In the genomic region with DNA sequence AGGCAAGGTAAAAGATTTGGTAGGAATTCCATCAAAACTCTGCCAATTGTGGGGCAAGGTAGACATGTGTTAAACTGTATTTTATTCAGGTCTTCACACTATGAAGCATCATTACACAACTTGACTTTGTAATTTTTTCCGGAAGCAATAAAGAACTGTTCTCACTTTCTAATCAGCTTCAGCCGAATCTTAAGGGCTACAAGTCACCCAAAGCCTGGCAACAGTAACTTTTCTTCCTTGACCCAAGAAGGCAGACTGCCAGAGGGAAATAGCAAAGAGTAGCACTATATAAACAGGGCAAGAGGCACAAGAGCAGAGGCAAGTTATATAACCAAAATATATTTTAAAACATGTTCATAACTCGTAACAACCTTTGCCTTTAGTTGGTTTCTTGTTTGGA, we compare ENCODE assay signal across 8 cellular contexts. TPM values are rescaled to one million over a fixed set of nuclear protein-coding genes. Genes with fewer than 3 reads are reported as not detected.
A peak's percentile ranks its signal among the peaks of the same experiment; 100 is the strongest.
DNase-seq lines count a peak whose midpoint lies in the region; ATAC-seq and TF ChIP-seq lines count a peak whose summit lies in the region.

No MANE protein-coding gene starts in this region.

- no peak for DNase-seq in CD14-positive monocyte (ENCODE audit: low spot score)
- peak in 42 of 76 experiments; percentile 1 to 64 (median 40) for DNase-seq in HUDEP-2 (lab: John Stamatoyannopoulos, UW; ENCODE audit: unreplicated experiment in 76 of 76)
- no peak for DNase-seq in WERI-Rb-1
- DNase-seq in germinal center (ENCODE audit: low spot score), result peak; percentile 6
- DNase-seq in renal cortical epithelial cell (ENCODE audit: low read depth), result peak; percentile 75

- no peaks in the 10 kb centered on the region for H3K9me3 Mint-ChIP-seq in CD14-positive monocyte

- no peaks in the 10 kb centered on the region for H3K9me3 ChIP-seq in WERI-Rb-1 (ENCODE audit: severe bottlenecking)

- no peaks in the 10 kb centered on the region for H3K27me3 ChIP-seq in WERI-Rb-1 (ENCODE audit: insufficient read depth, low read depth, severe bottlenecking)

- intact Hi-C loops in CD14-positive monocyte (cut with micrococcal nuclease), result loop anchor here in 1 of 2 donors (5.0 to 10.0 kb wide), 2 partner anchors 55 to 177 kb away; a partner anchor contains a TSS

- H3K36me3 ChIP-seq in WERI-Rb-1, result peaks cover 43% of the 10 kb centered on the region

- ATAC-seq in GM21737 (IDR thresholded peaks at IDR 0.05; ENCODE audit: unreplicated experiment) (no peak), HG02884 (IDR thresholded peaks at IDR 0.05; ENCODE audit: unreplicated experiment) (no peak), HG03342 (IDR thresholded peaks at IDR 0.05; ENCODE audit: unreplicated experiment) (no peak)

- H3K4me1 Mint-ChIP-seq in CD14-positive monocyte, result peaks cover 20% of the 10 kb centered on the region

- peak overlapping the region; percentile 91 to 99 (median 96) for H3K27ac Mint-ChIP-seq in CD14-positive monocyte

- H3K4me3 ChIP-seq in WERI-Rb-1 (ENCODE audit: low read depth, low read length), result peak overlapping the region; percentile 95

- H3K36me3 Mint-ChIP-seq in CD14-positive monocyte, result peaks cover 12 to 25% of the 10 kb centered on the region in 2 donors

- H3K27me3 Mint-ChIP-seq in CD14-positive monocyte (ENCODE audit: low read depth in 3 of 3), result no peaks in the 10 kb centered on the region

- peak overlapping the region; percentile 98 for H3K27ac ChIP-seq in WERI-Rb-1

- TF ChIP-seq CTCF in CD14-positive monocyte (IDR thresholded peaks at IDR 0.05), result no peak
- no peak for TF ChIP-seq CTCF in WERI-Rb-1 (IDR thresholded peaks at IDR 0.05; ENCODE audit: low read depth, low read length)

- peak overlapping the region; percentile 83 to 93 for H3K4me3 Mint-ChIP-seq in CD14-positive monocyte

RNA-seq across cellular contexts. Expression of a gene that starts 1.5 kb away (rescaled TPM):
- polyA plus RNA-seq in CD14-positive monocyte, result 10 to 100 TPM; 26.5 to 34.3 TPM
- total RNA-seq in renal cortical epithelial cell, result 37.5 and 124 TPM in 2 replicates

RNA-seq across cellular contexts. Expression of a gene that starts 55.5 kb away (rescaled TPM):
- polyA plus RNA-seq in CD14-positive monocyte, result 10 to 100 TPM; 10.2 to 18.2 TPM
- 11.3 and 39.6 TPM in 2 replicates for total RNA-seq in renal cortical epithelial cell

Comparison
In these comparisons a context has a peak if more than half of its experiments do, and no peak if none do; other contexts are left out.
1. DNase-seq: peak in HUDEP-2 (42 of 76), germinal center (single experiment) and renal cortical epithelial cell (single experiment); none in CD14-positive monocyte (single experiment) and WERI-Rb-1 (single experiment).